Comparison of ENCODE assay signal across 8 cellular contexts in the genomic region with DNA sequence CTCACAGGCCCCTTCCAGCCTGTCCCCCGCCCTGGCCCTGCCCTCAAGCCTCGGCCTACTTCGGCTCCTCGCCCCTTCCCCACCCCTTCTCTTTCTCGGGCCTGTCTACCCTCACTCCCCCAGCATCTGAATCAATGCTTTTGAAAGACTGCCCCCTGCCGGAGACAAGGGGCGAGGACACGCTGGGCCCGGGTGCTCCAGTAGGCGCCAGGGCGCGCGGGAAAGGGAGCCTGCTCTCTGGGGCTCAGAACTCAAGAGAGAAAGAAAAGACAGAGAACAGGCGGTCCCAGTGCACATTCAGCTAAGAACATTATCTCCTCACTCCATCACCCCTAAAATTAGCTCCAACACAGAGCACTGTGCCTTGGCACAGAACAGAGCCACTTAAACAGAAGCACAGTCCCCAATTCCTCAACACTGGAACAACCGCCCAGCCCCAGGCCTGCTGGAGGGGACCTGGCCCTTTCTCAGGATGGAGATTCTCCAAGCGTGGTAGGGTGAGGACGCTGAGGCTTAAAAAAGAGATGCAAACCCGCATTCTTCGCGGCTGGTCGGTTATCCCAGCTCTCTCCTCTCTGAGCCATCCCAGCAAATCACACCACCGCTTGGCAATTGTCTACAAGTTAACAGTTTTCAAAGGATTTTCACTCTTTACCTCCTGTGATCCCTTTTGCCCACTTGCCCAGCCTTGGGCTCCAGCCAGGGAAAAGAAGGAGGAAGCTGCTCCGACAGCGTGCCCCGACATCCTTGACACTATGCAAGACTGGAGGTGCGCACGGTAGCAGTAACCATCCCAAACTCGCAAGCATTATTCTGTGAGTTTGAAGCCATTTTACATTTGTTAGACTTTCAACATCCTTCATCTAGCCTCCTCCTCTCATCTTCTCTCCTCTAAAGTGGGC. TPM values are rescaled to one million over a fixed set of nuclear protein-coding genes. Genes with fewer than 3 reads are reported as not detected.
DNase-seq lines count a peak whose midpoint lies in the region; ATAC-seq and TF ChIP-seq lines count a peak whose summit lies in the region.

No MANE protein-coding gene starts in this region.

- H3K27me3 Mint-ChIP-seq in GM23338 (ENCODE audit: insufficient read depth, low read depth, poor library complexity) (peaks cover 28% of the 10 kb centered on the region), chondrocyte (ENCODE audit: low read depth) (no peaks in the 10 kb centered on the region)
- no peaks in the 10 kb centered on the region for H3K27me3 Mint-ChIP-seq in activated CD4-positive, alpha-beta T cell treated with anti-CD3 and anti-CD28 coated beads for 36 hours

- H3K79me2 ChIP-seq in GM23338 (replicated peaks; ENCODE audit: insufficient read depth): peaks cover 65% of the 10 kb centered on the region

- H3K4me2 ChIP-seq in GM23338: peak overlapping the region; percentile 98

- TF ChIP-seq CTCF in C4-2B (conservative IDR thresholded peaks at IDR 0.05): peak; percentile 99
- TF ChIP-seq CTCF in GM23338 (conservative IDR thresholded peaks at IDR 0.05; ENCODE audit: low read depth in 2 of 2): peak; percentile 93 to 94
- peak; percentile 92 for TF ChIP-seq CTCF in chondrocyte (IDR thresholded peaks at IDR 0.05)

- peaks cover 40% of the 10 kb centered on the region for H3K36me3 Mint-ChIP-seq in GM23338 (ENCODE audit: low read depth)
- peaks cover 15% of the 10 kb centered on the region for H3K36me3 Mint-ChIP-seq in activated CD4-positive, alpha-beta T cell treated with anti-CD3 and anti-CD28 coated beads for 36 hours (ENCODE audit: low read depth)
- peaks cover 2% of the 10 kb centered on the region for H3K36me3 Mint-ChIP-seq in chondrocyte (ENCODE audit: low read depth)

- POLR2A ChIA-PET in activated CD4-positive, alpha-beta T cell treated with anti-CD3 and anti-CD28 coated beads for 36 hours (lab: Charles Lee): interaction anchor here (1.2 kb wide), 1 partner anchor 14 kb away, joined by 3 read pairs; the partner anchor contains the start of gene POP7

- no peak overlapping the region; the same call in 1 of the 2 replicates for H3K27ac ChIP-seq in C4-2B
- peak overlapping the region; percentile 82 for H3K27ac ChIP-seq in GM23338 (ENCODE audit: low read depth)

- no peaks in the 10 kb centered on the region for H3K27me3 ChIP-seq in GM23338 (ENCODE audit: insufficient read depth)

- intact Hi-C loops in activated CD4-positive, alpha-beta T cell treated with anti-CD3 and anti-CD28 coated beads for 36 hours (cut with DNase I, micrococcal nuclease): loop anchor here (1.0 to 10.0 kb wide), 9 partner anchors 17 to 535 kb away; partner anchors contain the start of genes MOSPD3 (in 1 of the 2), SPACDR (in 1 of the 2) and TRAPPC14 (in 1 of the 2)

- peak overlapping the region; percentile 96 for H3K4me3 ChIP-seq in GM23338

- no peak overlapping the region for H2AFZ ChIP-seq in GM23338

- H3F3A ChIP-seq in GM23338 (replicated peaks; ENCODE audit: low read depth): peaks cover 25% of the 10 kb centered on the region

- peak overlapping the region; percentile 96 for H3K4me3 Mint-ChIP-seq in GM23338
- peak overlapping the region; percentile 89 for H3K4me3 Mint-ChIP-seq in activated CD4-positive, alpha-beta T cell treated with anti-CD3 and anti-CD28 coated beads for 36 hours
- H3K4me3 Mint-ChIP-seq in chondrocyte (ENCODE audit: unreplicated experiment): peak overlapping the region; percentile 93

- H3K4me1 Mint-ChIP-seq in GM23338 (peaks cover 42% of the 10 kb centered on the region), chondrocyte (ENCODE audit: low read depth) (peaks cover 19% of the 10 kb centered on the region)
- peaks cover 48% of the 10 kb centered on the region for H3K4me1 Mint-ChIP-seq in activated CD4-positive, alpha-beta T cell treated with anti-CD3 and anti-CD28 coated beads for 36 hours

- ATAC-seq in GM23338: peak; percentile 83
- peak; percentile 78 for ATAC-seq in activated CD4-positive, alpha-beta T cell treated with anti-CD3 and anti-CD28 coated beads for 36 hours
- ATAC-seq in GM21390 (IDR thresholded peaks at IDR 0.05; ENCODE audit: unreplicated experiment): no peak

- H3K4me1 ChIP-seq in GM23338 (ENCODE audit: insufficient read depth): peaks cover 22% of the 10 kb centered on the region

- peak; percentile 96 for DNase-seq in GM23338 (ENCODE audit: low spot score)
- peak; percentile 45 for DNase-seq in NCI-H226
- DNase-seq in activated CD4-positive, alpha-beta T cell treated with anti-CD3 and anti-CD28 coated beads for 36 hours: peak; percentile 92
- DNase-seq in chondrocyte (ENCODE audit: low spot score): no peak
- DNase-seq in kidney tubule cell (ENCODE audit: low spot score): peak; percentile 72
- peak; percentile 70 to 77 (median 74) for DNase-seq in stimulated activated CD4-positive, alpha-beta T cell treated with anti-CD3 and anti-CD28 coated beads, Interleukin-1b, Interleukin-23, amount 100 ng/mL, for 24 hours (ENCODE audit: low read depth in 4 of 4, low spot score in 1 of 4)

- no peaks in the 10 kb centered on the region for H3K9me2 ChIP-seq in GM23338 (ENCODE audit: insufficient read depth)

- peak overlapping the region; percentile 97 for H3K27ac Mint-ChIP-seq in GM23338
- H3K27ac Mint-ChIP-seq in activated CD4-positive, alpha-beta T cell treated with anti-CD3 and anti-CD28 coated beads for 36 hours: peak overlapping the region; percentile 88
- peak overlapping the region; percentile 49 for H3K27ac Mint-ChIP-seq in chondrocyte (ENCODE audit: unreplicated experiment)

- H3K36me3 ChIP-seq in GM23338 (ENCODE audit: insufficient read depth): peaks cover 9% of the 10 kb centered on the region

- peaks cover 41% of the 10 kb centered on the region for H4K20me1 ChIP-seq in GM23338 (replicated peaks; ENCODE audit: insufficient read depth)

- H3K9me3 Mint-ChIP-seq in GM23338 (peaks cover 8% of the 10 kb centered on the region; the same call in 2 of the 3 replicates), chondrocyte (ENCODE audit: low read depth) (no peaks in the 10 kb centered on the region)
- H3K9me3 Mint-ChIP-seq in activated CD4-positive, alpha-beta T cell treated with anti-CD3 and anti-CD28 coated beads for 36 hours (ENCODE audit: low read depth): no peaks in the 10 kb centered on the region

- CTCF ChIA-PET in activated CD4-positive, alpha-beta T cell treated with anti-CD3 and anti-CD28 coated beads for 36 hours (lab: Charles Lee): interaction anchor here (0.6 to 7.2 kb wide), 25 partner anchors 9 to 641 kb away, joined by 3 to 104 read pairs (median 6); partner anchors contain the start of genes FBXO24, LRCH4, MOSPD3 and POP7

TF ChIP-seq in GM23338, 12 proteins besides CTCF, POLR2A, EP300 and RAD21:
- 0 out of 2 replicates have a peak, but pooled peaks have one; percentile 23 for TF ChIP-seq CREB1 (CRISPR knock-in tag; IDR thresholded peaks at IDR 0.05; ENCODE audit: low read depth)
- no peak for TF ChIP-seq EZH2 (IDR thresholded peaks at IDR 0.05; ENCODE audit: low read depth, unreplicated experiment)

RNA-seq across cellular contexts. Expression of gene GIGYF1, which starts 2.1 kb away (rescaled TPM):
- total RNA-seq in GM23338 (2014; rRNA removed; shearing (Covaris generic)): 50.6 and 69.8 TPM in 2 replicates
- 40.0 and 40.4 TPM in 2 replicates for polyA plus RNA-seq in GM23338 (2016; fragmentation: Nextera tagmentation; extraction: Ambion mirVana)
- total RNA-seq in activated CD4-positive, alpha-beta T cell treated with anti-CD3 and anti-CD28 coated beads for 36 hours: 10 to 100 TPM; 40.3 to 40.9 TPM
- 29.2 to 32.8 TPM (median 31.7 TPM) in 3 replicates for total RNA-seq in chondrocyte

RNA-seq across cellular contexts. Expression of gene POP7, which starts 14.0 kb away (rescaled TPM):
- 87.3 and 110 TPM in 2 replicates for total RNA-seq in GM23338 (2014; rRNA removed; shearing (Covaris generic))
- 216 and 219 TPM in 2 replicates for polyA plus RNA-seq in GM23338 (2016; fragmentation: Nextera tagmentation; extraction: Ambion mirVana)
- total RNA-seq in activated CD4-positive, alpha-beta T cell treated with anti-CD3 and anti-CD28 coated beads for 36 hours: 10 to 100 TPM; 46.1 to 59.4 TPM
- total RNA-seq in chondrocyte: 24.2 to 31.8 TPM (median 25.5 TPM) in 3 replicates

RNA-seq across cellular contexts. Expression of gene GNB2, which starts 18.4 kb away (rescaled TPM):
- 153 and 156 TPM in 2 replicates for total RNA-seq in GM23338 (2014; rRNA removed; shearing (Covaris generic))
- 112 and 113 TPM in 2 replicates for polyA plus RNA-seq in GM23338 (2016; fragmentation: Nextera tagmentation; extraction: Ambion mirVana)
- total RNA-seq in activated CD4-positive, alpha-beta T cell treated with anti-CD3 and anti-CD28 coated beads for 36 hours: 100 to 1,000 TPM; 172 to 200 TPM
- 191 to 204 TPM (median 202 TPM) in 3 replicates for total RNA-seq in chondrocyte

RNA-seq across cellular contexts. Expression of gene EPO, which starts 28.3 kb away (rescaled TPM):
- 0.89 TPM in 1 of 2 replicates, not detected in the other for total RNA-seq in GM23338 (2014; rRNA removed; shearing (Covaris generic))
- 0.97 and 1.0 TPM in 2 replicates for polyA plus RNA-seq in GM23338 (2016; fragmentation: Nextera tagmentation; extraction: Ambion mirVana)
- not detected for total RNA-seq in activated CD4-positive, alpha-beta T cell treated with anti-CD3 and anti-CD28 coated beads for 36 hours
- not detected in 3 replicates for total RNA-seq in chondrocyte

RNA-seq across cellular contexts. Expression of gene ACTL6B, which starts 35.7 kb away (rescaled TPM):
- 0.69 TPM in 1 of 2 replicates, not detected in the other for total RNA-seq in GM23338 (2014; rRNA removed; shearing (Covaris generic))
- 2.5 and 3.5 TPM in 2 replicates for polyA plus RNA-seq in GM23338 (2016; fragmentation: Nextera tagmentation; extraction: Ambion mirVana)
- total RNA-seq in activated CD4-positive, alpha-beta T cell treated with anti-CD3 and anti-CD28 coated beads for 36 hours: not detected
- total RNA-seq in chondrocyte: not detected in 3 replicates
